Comparison of ENCODE assay signal across 19 cellular contexts in genomic region chr2:188142088-188142487, GRCh38.
A peak's percentile ranks its signal among the peaks of the same experiment; 100 is the strongest.
DNase-seq lines count a peak whose midpoint lies in the region; ATAC-seq, FAIRE-seq and TF ChIP-seq lines count a peak whose summit lies in the region.
"Had no signal": no experiment of that assay in that cellular context is flagged by ENCODE, and none has a peak within 500 bp of the region (broad histone marks: within the 10 kb centered on the region; RNA-seq: fewer than 3 reads in every experiment).

No MANE protein-coding gene starts in this region.

- in situ Hi-C loops in brain microvascular endothelial cell (cut with HindIII; ENCODE audit: low pct_ligation_motif_present, low sequenced_read_pairs): no loop called here

- CTCF ChIA-PET in A549 (lab: Yijun Ruan, JAX): interaction anchor here (1.0 kb wide), 1 partner anchor 61 kb away, joined by 4 read pairs; no protein-coding TSS in a partner anchor
- CTCF ChIA-PET in PC-3 (lab: Charles Lee): no interaction called here

- POLR2A ChIA-PET in A549 (lab: Yijun Ruan, JAX): no interaction called here
- POLR2A ChIA-PET in PC-3 (lab: Charles Lee; ENCODE audit: unreplicated experiment): no interaction called here

- FAIRE-seq in A549 (lab: Jason Lieb, UNC) (no peak), GM19239 (lab: Jason Lieb, UNC) (no peak)

- H4K20me1 ChIP-seq in PC-3 (ENCODE audit: low read length): no peaks in the 10 kb centered on the region
- H4K20me1 ChIP-seq: BLaER1 treated with 17β-estradiol and CSF1 and Interleukin-3, amounts not matched to agents 10 nM and 100 nM had no signal

- H3K36me3 ChIP-seq in PC-3 (ENCODE audit: low read depth, low read length) (no peaks in the 10 kb centered on the region), brain microvascular endothelial cell (replicated peaks) (no peaks in the 10 kb centered on the region)
- H3K36me3 ChIP-seq: BLaER1 treated with 17β-estradiol and CSF1 and Interleukin-3, amounts not matched to agents 10 nM and 100 nM; MG63; Peyer's patch had no signal

- intact Hi-C loops in PC-3 (cut with micrococcal nuclease): no loop called here

- H3K27me3 ChIP-seq in PC-3 (ENCODE audit: low read length): no peaks in the 10 kb centered on the region
- no peaks in the 10 kb centered on the region for H3K27me3 ChIP-seq in brain microvascular endothelial cell (replicated peaks)
- no peaks in the 10 kb centered on the region for H3K27me3 ChIP-seq in foreskin keratinocyte
- H3K27me3 ChIP-seq: BLaER1 treated with 17β-estradiol and CSF1 and Interleukin-3, amounts not matched to agents 10 nM and 100 nM; MG63; Peyer's patch had no signal

- no peaks in the 10 kb centered on the region for H3K9me2 ChIP-seq in PC-3 (replicated peaks; ENCODE audit: low read length)

- H3K9ac ChIP-seq in PC-3 (ENCODE audit: low read length): no peak overlapping the region
- H3K9ac ChIP-seq: BLaER1 treated with 17β-estradiol and CSF1 and Interleukin-3, amounts not matched to agents 10 nM and 100 nM had no signal

- peaks cover 18% of the 10 kb centered on the region; the same call in 2 of the 3 replicates for H3K4me1 ChIP-seq in A549
- H3K4me1 ChIP-seq in PC-3 (ENCODE audit: insufficient read depth, low read length): peaks cover 13% of the 10 kb centered on the region
- peaks cover 12% of the 10 kb centered on the region for H3K4me1 ChIP-seq in foreskin keratinocyte
- H3K4me1 ChIP-seq: BLaER1 treated with 17β-estradiol and CSF1 and Interleukin-3, amounts not matched to agents 10 nM and 100 nM; Peyer's patch had no signal

- TF ChIP-seq RAD21 in A549 (conservative IDR thresholded peaks at IDR 0.05 in 1 of 2, IDR thresholded peaks at IDR 0.05 in 1 of 2): no peak

- H3F3A ChIP-seq in PC-3 (ENCODE audit: low read length, unreplicated experiment): no peaks in the 10 kb centered on the region

- TF ChIP-seq CTCF in A549 (IDR thresholded peaks at IDR 0.05): no peak
- no peak for TF ChIP-seq CTCF in PC-3 (conservative IDR thresholded peaks at IDR 0.05; ENCODE audit: low read depth, low read length)
- no peak for TF ChIP-seq CTCF in brain microvascular endothelial cell (IDR thresholded peaks at IDR 0.05; ENCODE audit: low read depth, low read length, missing control alignments)
- no peak for TF ChIP-seq CTCF in foreskin keratinocyte (conservative IDR thresholded peaks at IDR 0.05)

- no TSS peak for BruUV-seq in PC-3 (replicated peaks; lab: Mats Ljungman, UMichigan)

- no peak for ATAC-seq in A549
- ATAC-seq in PC-3: no peak
- peak; percentile 62 for ATAC-seq in foreskin keratinocyte
- ATAC-seq: GM23338 had no signal

- H3K4me3 ChIP-seq in A549: no peak overlapping the region
- no peak overlapping the region for H3K4me3 ChIP-seq in PC-3 (ENCODE audit: low read length)
- no peak overlapping the region for H3K4me3 ChIP-seq in brain microvascular endothelial cell (ENCODE audit: low read depth, low read length)
- H3K4me3 ChIP-seq: BLaER1 treated with 17β-estradiol and CSF1 and Interleukin-3, amounts not matched to agents 10 nM and 100 nM; GM23338; MG63; Peyer's patch had no signal

- TF ChIP-seq EP300 in A549 (IDR thresholded peaks at IDR 0.05): no peak

- H3K4me2 ChIP-seq in A549 (peak overlapping the region; percentile 52), PC-3 (ENCODE audit: low read length) (peak overlapping the region; percentile 37)
- H3K4me2 ChIP-seq: BLaER1 treated with 17β-estradiol and CSF1 and Interleukin-3, amounts not matched to agents 10 nM and 100 nM; GM23338 had no signal

- H2AFZ ChIP-seq in PC-3 (ENCODE audit: low read length): no peak overlapping the region
- H2AFZ ChIP-seq: GM23338 had no signal

- no peak for TF ChIP-seq POLR2A in A549 (IDR thresholded peaks at IDR 0.05; ENCODE audit: low read length)

- H3K9me3 ChIP-seq in A549 (no peaks in the 10 kb centered on the region), PC-3 (ENCODE audit: low read length) (no peaks in the 10 kb centered on the region)
- H3K9me3 ChIP-seq: BLaER1 treated with 17β-estradiol and CSF1 and Interleukin-3, amounts not matched to agents 10 nM and 100 nM; MG63; Peyer's patch had no signal

- H3K79me2 ChIP-seq in PC-3 (ENCODE audit: low read length): no peaks in the 10 kb centered on the region

- peak overlapping the region; percentile 32 to 71; a peak in 5 of 6 replicates for H3K27ac ChIP-seq in A549
- no peak overlapping the region for H3K27ac ChIP-seq in PC-3 (ENCODE audit: low read length)
- peak overlapping the region; percentile 42 for H3K27ac ChIP-seq in brain microvascular endothelial cell
- H3K27ac ChIP-seq in foreskin keratinocyte: peak overlapping the region; percentile 89
- H3K27ac ChIP-seq: BLaER1 treated with 17β-estradiol and CSF1 and Interleukin-3, amounts not matched to agents 10 nM and 100 nM; Peyer's patch had no signal

- DNase-seq in A549 (ENCODE audit: low read depth in 1 of 2, low spot score in 1 of 2) (no peak), PC-3 (no peak), brain microvascular endothelial cell (no peak), foreskin keratinocyte (peak; percentile 34 to 73), GM19239 (ENCODE audit: insufficient read length, low spot score) (no peak), glomerular visceral epithelial cell (ENCODE audit: extremely low spot score) (no peak), D341Med (ENCODE audit: low spot score) (no peak), amygdala (lab: John Stamatoyannopoulos, UW) (no peak)
- DNase-seq: CD4-positive, alpha-beta T cell; H9; KG1; MG63; NCI-H2029; NCI-H2227 treated with DMSO at 0.1 percent for 48 hours; NCI-H526 treated with DMSO at 0.1 percent for 48 hours; Peyer's patch; SIG-M5 had no signal

TF ChIP-seq in A549, 52 proteins besides CTCF, POLR2A, EP300 and RAD21:
- TF ChIP-seq NR3C1 (IDR thresholded peaks at IDR 0.05) (no peak), TP53 (CRISPR knock-in tag; IDR thresholded peaks at IDR 0.05) (no peak), FOSB (CRISPR knock-in tag; IDR thresholded peaks at IDR 0.05) (no peak), RFX5 (IDR thresholded peaks at IDR 0.05) (no peak), FOSL2 (IDR thresholded peaks at IDR 0.05) (no peak), FOSL2 (CRISPR knock-in tag; IDR thresholded peaks at IDR 0.05) (no peak), ZFP36 (IDR thresholded peaks at IDR 0.05; ENCODE audit: borderline replicate concordance, partially characterized antibody) (no peak), POLR2AphosphoS2 (conservative IDR thresholded peaks at IDR 0.05; ENCODE audit: low read length) (no peak), REST (IDR thresholded peaks at IDR 0.05) (no peak), HEYL (CRISPR knock-in tag; IDR thresholded peaks at IDR 0.05) (no peak), RARB (CRISPR knock-in tag; IDR thresholded peaks at IDR 0.05) (no peak), MAX (IDR thresholded peaks at IDR 0.05) (no peak), ZNF302 (CRISPR knock-in tag; IDR thresholded peaks at IDR 0.05) (no peak), CHD4 (IDR thresholded peaks at IDR 0.05; ENCODE audit: borderline replicate concordance) (no peak), E2F6 (IDR thresholded peaks at IDR 0.05; ENCODE audit: borderline replicate concordance, low read depth) (no peak)

Comparison
In these comparisons a context has a peak if more than half of its experiments do, and no peak if none do; other contexts are left out.
1. DNase-seq: peak in foreskin keratinocyte (2 of 2); none in A549 (0 of 2), PC-3 (single experiment), brain microvascular endothelial cell (single experiment), GM19239 (single experiment), glomerular visceral epithelial cell (single experiment), D341Med (single experiment) and amygdala (0 of 56).